ENCODE assay signal across 8 cellular contexts in genomic region chrX:9536156-9536555, GRCh38.
DNase-seq lines count a peak whose midpoint lies in the region; TF ChIP-seq lines count a peak whose summit lies in the region.
"Not testable (repeated sequence)": the region's sequence is repeated elsewhere in the genome, so short reads cannot be mapped to it uniquely, and the experiment has no call there.

No MANE protein-coding gene starts in this region.

- H3K4me2 ChIP-seq in fibroblast of lung (ENCODE audit: extremely low read depth, insufficient read depth, low read length): not testable (repeated sequence)
- H3K4me2 ChIP-seq in neural progenitor cell: peak overlapping the region; percentile 67

- not testable (repeated sequence) for TF ChIP-seq CTCF in brain microvascular endothelial cell (IDR thresholded peaks at IDR 0.05; ENCODE audit: low read depth, low read length, missing control alignments); fibroblast of lung (conservative IDR thresholded peaks at IDR 0.05 in 1 of 2, IDR thresholded peaks at IDR 0.05 in 1 of 2; ENCODE audit: low read depth in 1 of 2, low read length in 2 of 2); neural progenitor cell (IDR thresholded peaks at IDR 0.05)

- H3K4me3 ChIP-seq in HUES48 (ENCODE audit: low read depth, low read length); SJSA1; brain microvascular endothelial cell (ENCODE audit: low read depth, low read length); fibroblast of lung (replicated peaks in 1 of 4; ENCODE audit: control extremely low read depth in 1 of 4, insufficient read depth in 1 of 4, low read depth in 3 of 4, low read length in 4 of 4): not testable (repeated sequence)
- peak overlapping the region; percentile 32 for H3K4me3 ChIP-seq in neural progenitor cell

- not testable (repeated sequence) for H3K27me3 ChIP-seq in HUES48 (ENCODE audit: control insufficient read depth, insufficient read depth, low read length); SJSA1 (replicated peaks); brain microvascular endothelial cell (replicated peaks); fibroblast of lung (ENCODE audit: control insufficient read depth, insufficient read depth, low read length); neural progenitor cell

- peaks cover 43% of the 10 kb centered on the region for H3K4me1 ChIP-seq in HUES48 (ENCODE audit: control insufficient read depth, insufficient read depth, low read length)
- H3K4me1 ChIP-seq in SJSA1 (replicated peaks): peaks cover 36% of the 10 kb centered on the region
- peaks cover 12% of the 10 kb centered on the region for H3K4me1 ChIP-seq in fibroblast of lung (ENCODE audit: control insufficient read depth, extremely low read depth, insufficient read depth, low read length)
- H3K4me1 ChIP-seq in neural progenitor cell: peaks cover 56% of the 10 kb centered on the region

- peak overlapping the region; percentile 21; the same call in 1 of the 2 replicates for H3K9ac ChIP-seq in HUES48 (ENCODE audit: low read depth, low read length)
- H3K9ac ChIP-seq in fibroblast of lung (ENCODE audit: insufficient read depth, low read length); neural progenitor cell: not testable (repeated sequence)

- in situ Hi-C loops in ACHN (cut with HindIII; ENCODE audit: low pct_ligation_motif_present, low pct_unique_long_range_greater_than_20kb, low sequenced_read_pairs); brain microvascular endothelial cell (cut with HindIII; ENCODE audit: low pct_ligation_motif_present, low sequenced_read_pairs): not testable (repeated sequence)

- not testable (repeated sequence) for H3K27ac Mint-ChIP-seq in neural progenitor cell

- H3K36me3 Mint-ChIP-seq in neural progenitor cell: peaks cover 26% of the 10 kb centered on the region

- H2AFZ ChIP-seq in fibroblast of lung (ENCODE audit: low read length); neural progenitor cell (replicated peaks): not testable (repeated sequence)

- H3K4me3 Mint-ChIP-seq in neural progenitor cell: not testable (repeated sequence)

- not testable (repeated sequence) for H3K27ac ChIP-seq in HUES48 (ENCODE audit: low read depth, low read length)
- H3K27ac ChIP-seq in SJSA1 (peak overlapping the region; percentile 85), brain microvascular endothelial cell (peak overlapping the region; percentile 86), fibroblast of lung (ENCODE audit: insufficient read depth, low read length) (peak overlapping the region; percentile 57), neural progenitor cell (peak overlapping the region; percentile 83)

- peaks cover 30% of the 10 kb centered on the region for H3F3A ChIP-seq in neural progenitor cell (ENCODE audit: low read depth)

- H3K9me3 ChIP-seq in HUES48 (ENCODE audit: control insufficient read depth, insufficient read depth, low read length); SJSA1 (replicated peaks); fibroblast of lung (ENCODE audit: control insufficient read depth, insufficient read depth, low read depth, low read length); neural progenitor cell (ENCODE audit: low read depth): not testable (repeated sequence)

- DNase-seq in ACHN (peak; percentile 8), EL (peak; percentile 5), SJSA1 (ENCODE audit: low read depth in 1 of 2, low spot score in 2 of 2) (peak; percentile 39 to 53), brain microvascular endothelial cell (peak; percentile 74), fibroblast of lung (ENCODE audit: low read depth in 2 of 2) (peak in 1 of 2 donors; percentile 33), renal cortical epithelial cell (ENCODE audit: low read depth) (peak; percentile 27)
- not testable (repeated sequence) for DNase-seq in neural progenitor cell (ENCODE audit: low spot score)

- not testable (repeated sequence) for H3K36me3 ChIP-seq in HUES48 (ENCODE audit: control insufficient read depth, insufficient read depth, low read length); SJSA1; brain microvascular endothelial cell (replicated peaks); fibroblast of lung (ENCODE audit: control insufficient read depth, insufficient read depth, low read length); neural progenitor cell

- not testable (repeated sequence) for H3K27me3 Mint-ChIP-seq in neural progenitor cell (ENCODE audit: insufficient read depth, low read depth)

- H3K79me2 ChIP-seq in fibroblast of lung (ENCODE audit: control insufficient read depth, insufficient read depth, low read length): peaks cover 19% of the 10 kb centered on the region
- peaks cover 89% of the 10 kb centered on the region for H3K79me2 ChIP-seq in neural progenitor cell (ENCODE audit: low read depth)

- not testable (repeated sequence) for H4K20me1 ChIP-seq in fibroblast of lung (ENCODE audit: control insufficient read depth, extremely low read depth, insufficient read depth, low read length); neural progenitor cell (ENCODE audit: low read depth)

- H3K4me1 Mint-ChIP-seq in neural progenitor cell: peaks cover 61% of the 10 kb centered on the region

- H3K9me3 Mint-ChIP-seq in neural progenitor cell: not testable (repeated sequence)
